ENCODE assay signal across 1 cellular context in genomic region chr7:14321947-14322346, GRCh38.
TF ChIP-seq lines count a peak whose summit lies in the region.

No MANE protein-coding gene starts in this region.

TF ChIP-seq in WTC11, 78 proteins besides CTCF, POLR2A, EP300 and RAD21 (continued from another document):
- TF ChIP-seq, protein P1, sequence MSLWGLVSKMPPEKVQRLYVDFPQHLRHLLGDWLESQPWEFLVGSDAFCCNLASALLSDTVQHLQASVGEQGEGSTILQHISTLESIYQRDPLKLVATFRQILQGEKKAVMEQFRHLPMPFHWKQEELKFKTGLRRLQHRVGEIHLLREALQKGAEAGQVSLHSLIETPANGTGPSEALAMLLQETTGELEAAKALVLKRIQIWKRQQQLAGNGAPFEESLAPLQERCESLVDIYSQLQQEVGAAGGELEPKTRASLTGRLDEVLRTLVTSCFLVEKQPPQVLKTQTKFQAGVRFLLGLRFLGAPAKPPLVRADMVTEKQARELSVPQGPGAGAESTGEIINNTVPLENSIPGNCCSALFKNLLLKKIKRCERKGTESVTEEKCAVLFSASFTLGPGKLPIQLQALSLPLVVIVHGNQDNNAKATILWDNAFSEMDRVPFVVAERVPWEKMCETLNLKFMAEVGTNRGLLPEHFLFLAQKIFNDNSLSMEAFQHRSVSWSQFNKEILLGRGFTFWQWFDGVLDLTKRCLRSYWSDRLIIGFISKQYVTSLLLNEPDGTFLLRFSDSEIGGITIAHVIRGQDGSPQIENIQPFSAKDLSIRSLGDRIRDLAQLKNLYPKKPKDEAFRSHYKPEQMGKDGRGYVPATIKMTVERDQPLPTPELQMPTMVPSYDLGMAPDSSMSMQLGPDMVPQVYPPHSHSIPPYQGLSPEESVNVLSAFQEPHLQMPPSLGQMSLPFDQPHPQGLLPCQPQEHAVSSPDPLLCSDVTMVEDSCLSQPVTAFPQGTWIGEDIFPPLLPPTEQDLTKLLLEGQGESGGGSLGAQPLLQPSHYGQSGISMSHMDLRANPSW (CRISPR knock-in tag; conservative IDR thresholded peaks at IDR 0.05; ENCODE audit: low read depth): no peak
- TF ChIP-seq ETV6 (CRISPR knock-in tag; IDR thresholded peaks at IDR 0.05) (no peak), IRF1 (CRISPR knock-in tag; IDR thresholded peaks at IDR 0.05) (no peak), JUN (CRISPR knock-in tag; IDR thresholded peaks at IDR 0.05) (no peak), EMX1 (CRISPR knock-in tag; IDR thresholded peaks at IDR 0.05) (no peak)
- TF ChIP-seq, protein P2, sequence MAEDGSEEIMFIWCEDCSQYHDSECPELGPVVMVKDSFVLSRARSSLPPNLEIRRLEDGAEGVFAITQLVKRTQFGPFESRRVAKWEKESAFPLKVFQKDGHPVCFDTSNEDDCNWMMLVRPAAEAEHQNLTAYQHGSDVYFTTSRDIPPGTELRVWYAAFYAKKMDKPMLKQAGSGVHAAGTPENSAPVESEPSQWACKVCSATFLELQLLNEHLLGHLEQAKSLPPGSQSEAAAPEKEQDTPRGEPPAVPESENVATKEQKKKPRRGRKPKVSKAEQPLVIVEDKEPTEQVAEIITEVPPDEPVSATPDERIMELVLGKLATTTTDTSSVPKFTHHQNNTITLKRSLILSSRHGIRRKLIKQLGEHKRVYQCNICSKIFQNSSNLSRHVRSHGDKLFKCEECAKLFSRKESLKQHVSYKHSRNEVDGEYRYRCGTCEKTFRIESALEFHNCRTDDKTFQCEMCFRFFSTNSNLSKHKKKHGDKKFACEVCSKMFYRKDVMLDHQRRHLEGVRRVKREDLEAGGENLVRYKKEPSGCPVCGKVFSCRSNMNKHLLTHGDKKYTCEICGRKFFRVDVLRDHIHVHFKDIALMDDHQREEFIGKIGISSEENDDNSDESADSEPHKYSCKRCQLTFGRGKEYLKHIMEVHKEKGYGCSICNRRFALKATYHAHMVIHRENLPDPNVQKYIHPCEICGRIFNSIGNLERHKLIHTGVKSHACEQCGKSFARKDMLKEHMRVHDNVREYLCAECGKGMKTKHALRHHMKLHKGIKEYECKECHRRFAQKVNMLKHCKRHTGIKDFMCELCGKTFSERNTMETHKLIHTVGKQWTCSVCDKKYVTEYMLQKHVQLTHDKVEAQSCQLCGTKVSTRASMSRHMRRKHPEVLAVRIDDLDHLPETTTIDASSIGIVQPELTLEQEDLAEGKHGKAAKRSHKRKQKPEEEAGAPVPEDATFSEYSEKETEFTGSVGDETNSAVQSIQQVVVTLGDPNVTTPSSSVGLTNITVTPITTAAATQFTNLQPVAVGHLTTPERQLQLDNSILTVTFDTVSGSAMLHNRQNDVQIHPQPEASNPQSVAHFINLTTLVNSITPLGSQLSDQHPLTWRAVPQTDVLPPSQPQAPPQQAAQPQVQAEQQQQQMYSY (CRISPR knock-in tag; IDR thresholded peaks at IDR 0.05): no peak
- TF ChIP-seq, protein P3, sequence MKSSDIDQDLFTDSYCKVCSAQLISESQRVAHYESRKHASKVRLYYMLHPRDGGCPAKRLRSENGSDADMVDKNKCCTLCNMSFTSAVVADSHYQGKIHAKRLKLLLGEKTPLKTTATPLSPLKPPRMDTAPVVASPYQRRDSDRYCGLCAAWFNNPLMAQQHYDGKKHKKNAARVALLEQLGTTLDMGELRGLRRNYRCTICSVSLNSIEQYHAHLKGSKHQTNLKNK (CRISPR knock-in tag; IDR thresholded peaks at IDR 0.05): no peak
